8 cellular contexts compared by ENCODE assay signal in genomic region chr2:170715062-170715931, GRCh38. TPM values are rescaled to one million over a fixed set of nuclear protein-coding genes. Genes with fewer than 3 reads are reported as not detected.
DNase-seq lines count a peak whose midpoint lies in the region; ATAC-seq and TF ChIP-seq lines count a peak whose summit lies in the region.

TSS of gene SP5 (plus strand) at chr2:170715337. CDS start at chr2:170715513, 176 bp downstream.

- H3K27me3 ChIP-seq in HAP-1 (ENCODE audit: low read depth), result no peaks in the 10 kb centered on the region
- H3K27me3 ChIP-seq in Peyer's patch, result peaks cover 0 to 40% of the 10 kb centered on the region in 2 donors
- peaks cover 100% of the 10 kb centered on the region for H3K27me3 ChIP-seq in iPS-18a (ENCODE audit: control insufficient read depth, insufficient read depth, low read length)

- H3K27ac ChIP-seq in Peyer's patch (peak within 1 kb of the TSS; percentile 40 to 64 (median 56)), iPS-18a (ENCODE audit: low read length) (no peak within 1 kb of the TSS)

- no peaks in the 10 kb centered on the region for H3K36me3 ChIP-seq in HAP-1 (replicated peaks)
- no peaks in the 10 kb centered on the region for H3K36me3 ChIP-seq in Peyer's patch
- H3K36me3 ChIP-seq in iPS-18a (ENCODE audit: control insufficient read depth, low read depth, low read length), result no peaks in the 10 kb centered on the region

- H3K4me1 ChIP-seq in HAP-1, result peaks cover 14% of the 10 kb centered on the region
- peaks cover 0 to 48% (median 13%) of the 10 kb centered on the region in 4 donors for H3K4me1 ChIP-seq in Peyer's patch
- H3K4me1 ChIP-seq in iPS-18a (ENCODE audit: control insufficient read depth, low read depth, low read length), result peaks cover 39% of the 10 kb centered on the region

- no peak for ATAC-seq in HG03097 (IDR thresholded peaks at IDR 0.05; ENCODE audit: low FRiP score, unreplicated experiment)

- H3K27ac Mint-ChIP-seq in brain, result peak within 1 kb of the TSS in 3 of 5 experiments; percentile 72 to 80 (median 75)

- H3K9me3 ChIP-seq in HAP-1 (no peaks in the 10 kb centered on the region), Peyer's patch (no peaks in the 10 kb centered on the region), iPS-18a (ENCODE audit: control insufficient read depth, low read depth, low read length) (no peaks in the 10 kb centered on the region)

- peak within 1 kb of the TSS; percentile 22 for H3K9ac ChIP-seq in iPS-18a (ENCODE audit: low read length)

- H3K4me1 Mint-ChIP-seq in brain, result peaks cover 44% of the 10 kb centered on the region

- peaks cover 96% of the 10 kb centered on the region for H3K27me3 Mint-ChIP-seq in brain

- peaks cover 0 to 9% (median 0%) of the 10 kb centered on the region in 5 experiments for H3K9me3 Mint-ChIP-seq in brain

- H3K4me3 ChIP-seq in AG10803 (ENCODE audit: low read length) (peak within 1 kb of the TSS; percentile 43), HAP-1 (peak within 1 kb of the TSS; percentile 28), Peyer's patch (peak within 1 kb of the TSS; percentile 31 to 70 (median 52)), iPS-18a (ENCODE audit: low read length) (peak within 1 kb of the TSS; percentile 62), skeletal muscle cell (ENCODE audit: low read depth, low read length) (peak within 1 kb of the TSS; percentile 39)

- DNase-seq in AG10803 (ENCODE audit: low read depth) (no peak), HAP-1 (ENCODE audit: low spot score in 2 of 2) (peak; percentile 74 to 77), Peyer's patch (peak in 2 of 3 donors; percentile 60 to 77), skeletal muscle cell (ENCODE audit: low read depth) (no peak), NCI-H446 treated with DMSO at 0.1 percent for 48 hours (lab: John Stamatoyannopoulos, UW) (no peak)

- no peaks in the 10 kb centered on the region for H3K36me3 Mint-ChIP-seq in brain

- TF ChIP-seq CTCF in AG10803 (conservative IDR thresholded peaks at IDR 0.05; ENCODE audit: low read length) (no peak), Peyer's patch (IDR thresholded peaks at IDR 0.05) (no peak), brain (conservative IDR thresholded peaks at IDR 0.05) (no peak)

- in situ Hi-C loops in HAP-1 (cut with MboI; ENCODE audit: low sequenced_read_pairs), result no loop called here

- TF ChIP-seq POLR2A in Peyer's patch (IDR thresholded peaks at IDR 0.05), result no peak

- H3K4me3 Mint-ChIP-seq in brain, result peak within 1 kb of the TSS; percentile 83 to 89 (median 85)

RNA-seq across cellular contexts. Expression of gene SP5, which starts in this region (rescaled TPM):
- 1 to 10 TPM in 1 of 4 donors, under 1 TPM in 2, not detected in 1; 0.40 to 2.8 (median 0.88) TPM for total RNA-seq in Peyer's patch
- polyA plus RNA-seq in brain (ENCODE audit: insufficient read depth, low read depth, low replicate concordance), result 3.9 TPM

Comparison
In these comparisons a context has a peak if more than half of its experiments do, and no peak if none do; other contexts are left out.
1. DNase-seq: peak in HAP-1 (2 of 2) and Peyer's patch (2 of 3); none in AG10803 (single experiment), skeletal muscle cell (single experiment) and NCI-H446 treated with DMSO at 0.1 percent for 48 hours (single experiment).
2. Peak in every context shown above with its lines, with median percentiles within 50 percentile points of each other: H3K4me3 ChIP-seq.